26 cellular contexts compared by ENCODE assay signal in the genomic region with DNA sequence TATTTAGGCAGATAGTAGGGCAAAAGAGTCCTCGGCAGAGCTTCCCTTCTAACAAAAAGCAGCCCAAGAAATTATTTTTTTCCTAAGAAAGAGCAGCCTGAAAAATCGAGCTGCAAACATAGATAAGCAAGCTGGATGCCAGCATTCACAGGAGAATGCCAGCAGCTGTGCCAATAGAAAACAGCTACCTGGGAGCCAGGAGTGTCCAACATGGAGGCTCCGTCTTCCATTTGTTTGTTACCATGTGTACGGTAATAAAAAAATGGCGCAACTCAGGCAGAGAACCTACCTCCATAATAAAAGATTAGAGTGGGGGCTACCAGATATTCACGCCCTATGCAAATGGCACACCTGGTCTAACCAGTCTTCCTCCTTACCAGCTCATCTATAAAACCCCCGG.
"Had no signal": no experiment of that assay in that cellular context is flagged by ENCODE, and none has a peak within 500 bp of the region (broad histone marks: within the 10 kb centered on the region; RNA-seq: fewer than 3 reads in every experiment).

No MANE protein-coding gene starts in this region.

- H3K4me1 ChIP-seq: ascending aorta, gastroesophageal sphincter, psoas muscle had no signal

- DNase-seq: activated B cell treated with CpG ODN at 0.5 μM for 24 hours; activated effector memory CD4-positive, alpha-beta T cell treated with Interleukin-2 at 50 U/mL for 16 hours; activated naive CD4-positive, alpha-beta T cell treated with Interleukin-2 at 50 U/mL for 16 hours; activated naive CD8-positive, alpha-beta T cell treated with anti-CD3 and anti-CD28 coated beads for 36 hours; brain microvascular endothelial cell; dorsolateral prefrontal cortex; effector memory CD4-positive, alpha-beta T cell; erythroblast; head of caudate nucleus; hypothalamus; immature natural killer cell; naive B cell; nephron progenitor cell; ovary; psoas muscle; sigmoid colon; small intestine; stimulated activated CD4-positive, alpha-beta T cell treated with anti-CD3 and anti-CD28 coated beads, Interleukin-4, amount 100 ng/mL, for 24 hours; trophoblast cell had no signal

- H3K4me3 ChIP-seq: ascending aorta, coronary artery, dorsolateral prefrontal cortex, gastroesophageal sphincter, ovary, psoas muscle, sigmoid colon, thoracic aorta had no signal

- H3K36me3 Mint-ChIP-seq: activated naive CD8-positive, alpha-beta T cell treated with anti-CD3 and anti-CD28 coated beads for 36 hours; immature natural killer cell; mesothelial cell of epicardium; naive B cell; stimulated activated effector memory CD8-positive, alpha-beta T cell treated with anti-CD3 and anti-CD28 coated beads, Interleukin-12 subunit alpha, Interleukin-12 subunit beta, amount 100 ng/mL, for 72 hours had no signal

- H3K27me3 ChIP-seq: ascending aorta, brain microvascular endothelial cell, gastroesophageal sphincter, ovary, sigmoid colon had no signal

- H3K4me1 Mint-ChIP-seq: activated B cell treated with CpG ODN at 0.5 μM for 24 hours; activated naive CD8-positive, alpha-beta T cell treated with anti-CD3 and anti-CD28 coated beads for 36 hours; immature natural killer cell; naive B cell; stimulated activated effector memory CD8-positive, alpha-beta T cell treated with anti-CD3 and anti-CD28 coated beads, Interleukin-12 subunit alpha, Interleukin-12 subunit beta, amount 100 ng/mL, for 72 hours had no signal

- H3K27ac Mint-ChIP-seq: activated B cell treated with CpG ODN at 0.5 μM for 24 hours; activated naive CD8-positive, alpha-beta T cell treated with anti-CD3 and anti-CD28 coated beads for 36 hours; immature natural killer cell; mesothelial cell of epicardium; naive B cell; nephron progenitor cell; stimulated activated effector memory CD8-positive, alpha-beta T cell treated with anti-CD3 and anti-CD28 coated beads, Interleukin-12 subunit alpha, Interleukin-12 subunit beta, amount 100 ng/mL, for 72 hours; stimulated activated naive CD8-positive, alpha-beta T cell treated with anti-CD3 and anti-CD28 coated beads, Interleukin-15, Interleukin-2, amounts not matched to agents 100 ng/mL and 50 ng/mL, for 24 hours had no signal

- ATAC-seq: gastroesophageal sphincter; psoas muscle; stimulated activated effector memory CD8-positive, alpha-beta T cell treated with anti-CD3 and anti-CD28 coated beads, Interleukin-12 subunit alpha, Interleukin-12 subunit beta, amount 100 ng/mL, for 72 hours had no signal

- H3K27ac ChIP-seq: ascending aorta, brain microvascular endothelial cell, coronary artery, dorsolateral prefrontal cortex, gastroesophageal sphincter, ovary, psoas muscle, sigmoid colon, thoracic aorta had no signal

- H3K9me3 Mint-ChIP-seq: activated B cell treated with CpG ODN at 0.5 μM for 24 hours; activated naive CD8-positive, alpha-beta T cell treated with anti-CD3 and anti-CD28 coated beads for 36 hours; mesothelial cell of epicardium; nephron progenitor cell; stimulated activated effector memory CD8-positive, alpha-beta T cell treated with anti-CD3 and anti-CD28 coated beads, Interleukin-12 subunit alpha, Interleukin-12 subunit beta, amount 100 ng/mL, for 72 hours; stimulated activated naive CD8-positive, alpha-beta T cell treated with anti-CD3 and anti-CD28 coated beads, Interleukin-15, Interleukin-2, amounts not matched to agents 100 ng/mL and 50 ng/mL, for 24 hours had no signal

- H3K36me3 ChIP-seq: ascending aorta, brain microvascular endothelial cell, gastroesophageal sphincter, ovary, sigmoid colon, thoracic aorta had no signal

- H3K9me3 ChIP-seq: ascending aorta, gastroesophageal sphincter, ovary, psoas muscle, sigmoid colon, thoracic aorta had no signal

- H3K4me3 Mint-ChIP-seq: activated B cell treated with CpG ODN at 0.5 μM for 24 hours; activated naive CD8-positive, alpha-beta T cell treated with anti-CD3 and anti-CD28 coated beads for 36 hours; immature natural killer cell; mesothelial cell of epicardium; naive B cell; nephron progenitor cell; stimulated activated effector memory CD8-positive, alpha-beta T cell treated with anti-CD3 and anti-CD28 coated beads, Interleukin-12 subunit alpha, Interleukin-12 subunit beta, amount 100 ng/mL, for 72 hours; stimulated activated naive CD8-positive, alpha-beta T cell treated with anti-CD3 and anti-CD28 coated beads, Interleukin-15, Interleukin-2, amounts not matched to agents 100 ng/mL and 50 ng/mL, for 24 hours had no signal
